Comparison of ENCODE assay signal across 20 cellular contexts in genomic region chr2:53727921-53728320, GRCh38.
"Had no signal": no experiment of that assay in that cellular context is flagged by ENCODE, and none has a peak within 500 bp of the region (broad histone marks: within the 10 kb centered on the region; RNA-seq: fewer than 3 reads in every experiment).

No MANE protein-coding gene starts in this region.

- H3K4me3 Mint-ChIP-seq: dendritic cell treated with granulocyte-macrophage colony-stimulating factor and Interleukin-4, amounts not matched to agents 40 ng/mL and 50 ng/mL, for 4 days; natural killer cell; neural progenitor cell had no signal

- H2AFZ ChIP-seq: neural progenitor cell, parathyroid adenoma had no signal

- H3K27ac Mint-ChIP-seq: dendritic cell treated with granulocyte-macrophage colony-stimulating factor and Interleukin-4, amounts not matched to agents 40 ng/mL and 50 ng/mL, for 4 days; neural progenitor cell; progenitor cell of endocrine pancreas had no signal

- DNase-seq: colonic mucosa; effector memory CD4-positive, alpha-beta T cell; kidney; left ventricle myocardium inferior; lower lobe of right lung; natural killer cell; right lobe of liver; small intestine; stimulated activated CD4-positive, alpha-beta T cell treated with anti-CD3 and anti-CD28 coated beads, Interleukin-15, amount 100 ng/mL, for 24 hours; stimulated activated CD4-positive, alpha-beta T cell treated with anti-CD3 and anti-CD28 coated beads, Interleukin-2, amount 100 ng/mL, for 48 hours; stimulated activated CD8-positive, alpha-beta memory T cell treated with anti-CD3 and anti-CD28 coated beads, Interleukin-4, amount 100 ng/mL, for 48 hours; stimulated activated naive CD4-positive, alpha-beta T cell treated with Interleukin-2 at 50 U/mL for 16 hours; stomach; trophoblast cell had no signal

- H3K4me3 ChIP-seq: colonic mucosa, left ventricle myocardium inferior, lower lobe of right lung, neural progenitor cell, right lobe of liver, stomach, thyroid gland, vagina had no signal

- H3K36me3 Mint-ChIP-seq: natural killer cell had no signal

- H3K4me1 ChIP-seq: colonic mucosa, left ventricle myocardium inferior, lower lobe of right lung, neural progenitor cell, parathyroid adenoma, right lobe of liver, vagina had no signal

- ATAC-seq: lower lobe of right lung, natural killer cell had no signal

- H3K27me3 ChIP-seq: colonic mucosa, neural progenitor cell, right lobe of liver, stomach, thyroid gland, vagina had no signal

- H3K27ac ChIP-seq: colonic mucosa, left ventricle myocardium inferior, lower lobe of right lung, neural progenitor cell, parathyroid adenoma, right lobe of liver, stomach, thyroid gland, vagina had no signal

- H3K4me2 ChIP-seq: neural progenitor cell had no signal

- H3K9me3 Mint-ChIP-seq: dendritic cell treated with granulocyte-macrophage colony-stimulating factor and Interleukin-4, amounts not matched to agents 40 ng/mL and 50 ng/mL, for 4 days; natural killer cell; neural progenitor cell had no signal

- H3K27me3 Mint-ChIP-seq: dendritic cell treated with granulocyte-macrophage colony-stimulating factor and Interleukin-4, amounts not matched to agents 40 ng/mL and 50 ng/mL, for 4 days; progenitor cell of endocrine pancreas had no signal

- H3K36me3 ChIP-seq: colonic mucosa, right lobe of liver, thyroid gland, vagina had no signal
